In genomic region chr20:47237715-47238114, GRCh38 we compare ENCODE assay signal across 20 cellular contexts.
DNase-seq lines count a peak whose midpoint lies in the region; ATAC-seq and TF ChIP-seq lines count a peak whose summit lies in the region.
"Had no signal": no experiment of that assay in that cellular context is flagged by ENCODE, and none has a peak within 500 bp of the region (broad histone marks: within the 10 kb centered on the region; RNA-seq: fewer than 3 reads in every experiment).

No MANE protein-coding gene starts in this region.

- H3K4me3 ChIP-seq in fibroblast of mammary gland (ENCODE audit: control insufficient read depth, low read depth, low read length) = no peak overlapping the region
- H3K4me3 ChIP-seq: A549, heart right ventricle, stomach had no signal

- no peak for DNase-seq in activated T-cell treated with anti-CD3 and anti-CD28 coated beads, Interleukin-2, amount 50 U/mL, for 72 hours
- DNase-seq in activated T-cell treated with anti-CD3 and anti-CD28 coated beads, Interleukin-2, amount 50 U/mL, for 24 hours = no peak
- DNase-seq in WTC11 (ENCODE audit: low spot score) (no peak), fibroblast of mammary gland (ENCODE audit: low read depth) (peak; percentile 46), NCI-H526 treated with DMSO at 0.1 percent for 48 hours (lab: John Stamatoyannopoulos, UW) (no peak)
- DNase-seq in stimulated activated naive B cell treated with anti-CD40 and anti-IgM and Interleukin-4, amounts not matched to agents 10 μg/mL and 1 μg/mL and 100 μg/mL, for 72 hours = no peak
- no peak for DNase-seq in activated naive CD8-positive, alpha-beta T cell treated with anti-CD3 and anti-CD28 coated beads, Interleukin-2, amount 50 U/mL, for 24 hours
- DNase-seq: activated CD4-positive, alpha-beta T cell treated with anti-CD3 and anti-CD28 coated beads for 48 hours; activated naive CD4-positive, alpha-beta T cell treated with anti-CD3 and anti-CD28 coated beads, Interleukin-2, amount 10 ng/mL, durations not matched to agents 7 days and 5 days; activated T-cell treated with anti-CD3 and anti-CD28 coated beads, Interleukin-2, amount 50 U/mL, for 4 hours; Caco-2; heart right ventricle; naive thymus-derived CD4-positive, alpha-beta T cell; NCI-H187; stomach had no signal

- H3K27ac Mint-ChIP-seq in activated T-cell treated with anti-CD3 and anti-CD28 coated beads, Interleukin-2, amount 50 U/mL, for 72 hours = peak overlapping the region; percentile 42
- H3K27ac Mint-ChIP-seq in activated T-cell treated with anti-CD3 and anti-CD28 coated beads, Interleukin-2, amount 50 U/mL, for 24 hours = no peak overlapping the region
- peak overlapping the region; percentile 49 for H3K27ac Mint-ChIP-seq in WTC11
- peak overlapping the region; percentile 77 for H3K27ac Mint-ChIP-seq in stimulated activated naive B cell treated with anti-CD40 and anti-IgM and Interleukin-4, amounts not matched to agents 10 μg/mL and 1 μg/mL and 100 μg/mL, for 72 hours
- no peak overlapping the region for H3K27ac Mint-ChIP-seq in activated naive CD8-positive, alpha-beta T cell treated with anti-CD3 and anti-CD28 coated beads, Interleukin-2, amount 50 U/mL, for 24 hours
- H3K27ac Mint-ChIP-seq: B cell, type B pancreatic cell had no signal

- POLR2A ChIA-PET in WTC11 (lab: Charles Lee) = no interaction called here

- peaks cover 2 to 21% of the 10 kb centered on the region in 2 donors for H3K36me3 Mint-ChIP-seq in activated T-cell treated with anti-CD3 and anti-CD28 coated beads, Interleukin-2, amount 50 U/mL, for 72 hours (ENCODE audit: insufficient read depth in 2 of 2)
- peaks cover 81% of the 10 kb centered on the region for H3K36me3 Mint-ChIP-seq in activated T-cell treated with anti-CD3 and anti-CD28 coated beads, Interleukin-2, amount 50 U/mL, for 24 hours (ENCODE audit: low read depth)
- H3K36me3 Mint-ChIP-seq in WTC11 = peaks cover 67% of the 10 kb centered on the region
- peaks cover 42 to 56% of the 10 kb centered on the region in 2 donors for H3K36me3 Mint-ChIP-seq in stimulated activated naive B cell treated with anti-CD40 and anti-IgM and Interleukin-4, amounts not matched to agents 10 μg/mL and 1 μg/mL and 100 μg/mL, for 72 hours
- H3K36me3 Mint-ChIP-seq in activated naive CD8-positive, alpha-beta T cell treated with anti-CD3 and anti-CD28 coated beads, Interleukin-2, amount 50 U/mL, for 24 hours (ENCODE audit: low read depth) = peaks cover 37% of the 10 kb centered on the region

- H3K4me3 Mint-ChIP-seq in activated T-cell treated with anti-CD3 and anti-CD28 coated beads, Interleukin-2, amount 50 U/mL, for 72 hours = no peak overlapping the region
- H3K4me3 Mint-ChIP-seq in activated T-cell treated with anti-CD3 and anti-CD28 coated beads, Interleukin-2, amount 50 U/mL, for 24 hours = no peak overlapping the region
- no peak overlapping the region for H3K4me3 Mint-ChIP-seq in WTC11
- H3K4me3 Mint-ChIP-seq in stimulated activated naive B cell treated with anti-CD40 and anti-IgM and Interleukin-4, amounts not matched to agents 10 μg/mL and 1 μg/mL and 100 μg/mL, for 72 hours = no peak overlapping the region
- no peak overlapping the region for H3K4me3 Mint-ChIP-seq in activated naive CD8-positive, alpha-beta T cell treated with anti-CD3 and anti-CD28 coated beads, Interleukin-2, amount 50 U/mL, for 24 hours
- H3K4me3 Mint-ChIP-seq: activated naive CD4-positive, alpha-beta T cell treated with anti-CD3 and anti-CD28 coated beads, Interleukin-2, amount 10 ng/mL, durations not matched to agents 7 days and 5 days; activated T-cell treated with anti-CD3 and anti-CD28 coated beads, Interleukin-2, amount 50 U/mL, for 4 hours; B cell; central memory CD8-positive, alpha-beta T cell; naive thymus-derived CD4-positive, alpha-beta T cell; type B pancreatic cell had no signal

- ATAC-seq in activated T-cell treated with anti-CD3 and anti-CD28 coated beads, Interleukin-2, amount 50 U/mL, for 72 hours (replicated peaks in 1 of 2) = no peak
- ATAC-seq in WTC11 = no peak
- no peak for ATAC-seq in stimulated activated naive B cell treated with anti-CD40 and anti-IgM and Interleukin-4, amounts not matched to agents 10 μg/mL and 1 μg/mL and 100 μg/mL, for 72 hours (replicated peaks)
- no peak for ATAC-seq in HG03342 (IDR thresholded peaks at IDR 0.05; ENCODE audit: unreplicated experiment)
- no peak for ATAC-seq in activated naive CD8-positive, alpha-beta T cell treated with anti-CD3 and anti-CD28 coated beads, Interleukin-2, amount 50 U/mL, for 24 hours
- ATAC-seq: A549; activated T-cell treated with anti-CD3 and anti-CD28 coated beads, Interleukin-2, amount 50 U/mL, for 4 hours; heart right ventricle; naive thymus-derived CD4-positive, alpha-beta T cell had no signal

- CTCF ChIA-PET in WTC11 (lab: Charles Lee) = no interaction called here

- H3K9me3 Mint-ChIP-seq in activated T-cell treated with anti-CD3 and anti-CD28 coated beads, Interleukin-2, amount 50 U/mL, for 72 hours = no peaks in the 10 kb centered on the region
- H3K9me3 Mint-ChIP-seq in activated T-cell treated with anti-CD3 and anti-CD28 coated beads, Interleukin-2, amount 50 U/mL, for 24 hours = no peaks in the 10 kb centered on the region
- no peaks in the 10 kb centered on the region for H3K9me3 Mint-ChIP-seq in WTC11
- H3K9me3 Mint-ChIP-seq in stimulated activated naive B cell treated with anti-CD40 and anti-IgM and Interleukin-4, amounts not matched to agents 10 μg/mL and 1 μg/mL and 100 μg/mL, for 72 hours = no peaks in the 10 kb centered on the region
- no peaks in the 10 kb centered on the region for H3K9me3 Mint-ChIP-seq in activated naive CD8-positive, alpha-beta T cell treated with anti-CD3 and anti-CD28 coated beads, Interleukin-2, amount 50 U/mL, for 24 hours
- H3K9me3 Mint-ChIP-seq: activated naive CD4-positive, alpha-beta T cell treated with anti-CD3 and anti-CD28 coated beads, Interleukin-2, amount 10 ng/mL, durations not matched to agents 7 days and 5 days; activated T-cell treated with anti-CD3 and anti-CD28 coated beads, Interleukin-2, amount 50 U/mL, for 4 hours; central memory CD8-positive, alpha-beta T cell; type B pancreatic cell had no signal

- H3K4me1 Mint-ChIP-seq in activated T-cell treated with anti-CD3 and anti-CD28 coated beads, Interleukin-2, amount 50 U/mL, for 72 hours (ENCODE audit: low read depth) = no peaks in the 10 kb centered on the region
- no peaks in the 10 kb centered on the region for H3K4me1 Mint-ChIP-seq in activated T-cell treated with anti-CD3 and anti-CD28 coated beads, Interleukin-2, amount 50 U/mL, for 24 hours (ENCODE audit: low read depth)
- H3K4me1 Mint-ChIP-seq in WTC11 = peaks cover 10% of the 10 kb centered on the region
- H3K4me1 Mint-ChIP-seq in stimulated activated naive B cell treated with anti-CD40 and anti-IgM and Interleukin-4, amounts not matched to agents 10 μg/mL and 1 μg/mL and 100 μg/mL, for 72 hours = no peaks in the 10 kb centered on the region
- H3K4me1 Mint-ChIP-seq in activated naive CD8-positive, alpha-beta T cell treated with anti-CD3 and anti-CD28 coated beads, Interleukin-2, amount 50 U/mL, for 24 hours = no peaks in the 10 kb centered on the region
- H3K4me1 Mint-ChIP-seq: activated naive CD4-positive, alpha-beta T cell treated with anti-CD3 and anti-CD28 coated beads, Interleukin-2, amount 10 ng/mL, durations not matched to agents 7 days and 5 days; B cell; central memory CD8-positive, alpha-beta T cell; naive thymus-derived CD4-positive, alpha-beta T cell had no signal

- no peak for TF ChIP-seq CTCF in WTC11 (IDR thresholded peaks at IDR 0.05)
- TF ChIP-seq CTCF in fibroblast of mammary gland (conservative IDR thresholded peaks at IDR 0.05; ENCODE audit: control insufficient read depth, insufficient read depth, low read depth, low read length) = no peak

- no peaks in the 10 kb centered on the region for H3K27me3 Mint-ChIP-seq in activated T-cell treated with anti-CD3 and anti-CD28 coated beads, Interleukin-2, amount 50 U/mL, for 72 hours (ENCODE audit: low read depth)
- no peaks in the 10 kb centered on the region for H3K27me3 Mint-ChIP-seq in activated T-cell treated with anti-CD3 and anti-CD28 coated beads, Interleukin-2, amount 50 U/mL, for 24 hours
- H3K27me3 Mint-ChIP-seq in WTC11 (ENCODE audit: low read depth) = no peaks in the 10 kb centered on the region
- no peaks in the 10 kb centered on the region for H3K27me3 Mint-ChIP-seq in stimulated activated naive B cell treated with anti-CD40 and anti-IgM and Interleukin-4, amounts not matched to agents 10 μg/mL and 1 μg/mL and 100 μg/mL, for 72 hours
- no peaks in the 10 kb centered on the region for H3K27me3 Mint-ChIP-seq in activated naive CD8-positive, alpha-beta T cell treated with anti-CD3 and anti-CD28 coated beads, Interleukin-2, amount 50 U/mL, for 24 hours
- H3K27me3 Mint-ChIP-seq: activated naive CD4-positive, alpha-beta T cell treated with anti-CD3 and anti-CD28 coated beads, Interleukin-2, amount 10 ng/mL, durations not matched to agents 7 days and 5 days; B cell; central memory CD8-positive, alpha-beta T cell; naive thymus-derived CD4-positive, alpha-beta T cell; type B pancreatic cell had no signal

TF ChIP-seq in WTC11, 78 proteins besides CTCF, POLR2A, EP300 and RAD21 (continues in another document):
- no peak for TF ChIP-seq ZNF121 (CRISPR knock-in tag; IDR thresholded peaks at IDR 0.05)
- TF ChIP-seq FOXP4 (CRISPR knock-in tag; IDR thresholded peaks at IDR 0.05) = no peak
- TF ChIP-seq PRRX2 (CRISPR knock-in tag; IDR thresholded peaks at IDR 0.05) = no peak

Comparison
In these comparisons a context has a peak if more than half of its experiments do, and no peak if none do; other contexts are left out.
1. H3K27ac Mint-ChIP-seq: peak in activated T-cell treated with anti-CD3 and anti-CD28 coated beads, Interleukin-2, amount 50 U/mL, for 72 hours (single experiment), WTC11 (single experiment) and stimulated activated naive B cell treated with anti-CD40 and anti-IgM and Interleukin-4, amounts not matched to agents 10 μg/mL and 1 μg/mL and 100 μg/mL, for 72 hours (single experiment); none in activated T-cell treated with anti-CD3 and anti-CD28 coated beads, Interleukin-2, amount 50 U/mL, for 24 hours (single experiment) and activated naive CD8-positive, alpha-beta T cell treated with anti-CD3 and anti-CD28 coated beads, Interleukin-2, amount 50 U/mL, for 24 hours (single experiment).